In genomic region chr18:77061291-77061945, GRCh38 we compare ENCODE assay signal across 8 cellular contexts.
DNase-seq lines count a peak whose midpoint lies in the region; ATAC-seq and TF ChIP-seq lines count a peak whose summit lies in the region.

No MANE protein-coding gene starts in this region.

- H2AFZ ChIP-seq in KMS-11 (ENCODE audit: low read depth) = peak overlapping the region; percentile 48; the same call in 1 of the 2 replicates
- H2AFZ ChIP-seq in parathyroid adenoma = no peak overlapping the region
- H2AFZ ChIP-seq in SK-N-SH (ENCODE audit: low read depth) = no peak overlapping the region

- peaks cover 2% of the 10 kb centered on the region for H3K9me3 Mint-ChIP-seq in CD4-positive, alpha-beta T cell

- no peak for TF ChIP-seq RAD21 in SK-N-SH (IDR thresholded peaks at IDR 0.05; ENCODE audit: low read length)

- H3K27ac ChIP-seq in CD4-positive, alpha-beta T cell (ENCODE audit: low read depth, low read length) = peak overlapping the region; percentile 93
- peak overlapping the region; percentile 98 for H3K27ac ChIP-seq in KMS-11
- peak overlapping the region; percentile 80 for H3K27ac ChIP-seq in parathyroid adenoma
- H3K27ac ChIP-seq in SK-N-SH (ENCODE audit: low read depth in 2 of 2, low read length in 1 of 2) = no peak overlapping the region

- POLR2A ChIA-PET in CD4-positive, alpha-beta T cell (lab: Charles Lee) = interaction anchor here (0.8 to 3.5 kb wide), 6 partner anchors 8 to 71 kb away, joined by 3 to 41 read pairs (median 14); partner anchors contain the start of gene MBP
- POLR2A ChIA-PET in SK-N-SH (lab: Yijun Ruan, JAX) = no interaction called here

- intact Hi-C loops in CD4-positive, alpha-beta T cell (cut with DNase I, micrococcal nuclease) = no loop called here

- H3K27me3 ChIP-seq in CD4-positive, alpha-beta T cell (ENCODE audit: control insufficient read depth, insufficient read depth, low read length) = no peaks in the 10 kb centered on the region
- H3K27me3 ChIP-seq in KMS-11 (ENCODE audit: insufficient read depth, low read depth) = no peaks in the 10 kb centered on the region
- no peaks in the 10 kb centered on the region for H3K27me3 ChIP-seq in parathyroid adenoma (ENCODE audit: control insufficient read depth, insufficient read depth, low read length)
- no peaks in the 10 kb centered on the region for H3K27me3 ChIP-seq in SK-N-SH (ENCODE audit: insufficient read depth)

- H3K4me2 ChIP-seq in KMS-11 (peak overlapping the region; percentile 44), parathyroid adenoma (ENCODE audit: low read length) (no peak overlapping the region), SK-N-SH (no peak overlapping the region)

- WGBS in SK-N-SH (ENCODE audit: low lambda C conversion rate) = 87% methylated on average over 6 of the region's 6 CpGs

- H3F3A ChIP-seq in SK-N-SH (replicated peaks; ENCODE audit: insufficient read depth) = peaks cover 6% of the 10 kb centered on the region

- H3K36me3 Mint-ChIP-seq in CD4-positive, alpha-beta T cell (ENCODE audit: low read depth) = peaks cover 54% of the 10 kb centered on the region

- H3K9me3 ChIP-seq in CD4-positive, alpha-beta T cell (ENCODE audit: control insufficient read depth, low read length) = no peaks in the 10 kb centered on the region
- H3K9me3 ChIP-seq in parathyroid adenoma (ENCODE audit: control insufficient read depth, low read length) = no peaks in the 10 kb centered on the region
- H3K9me3 ChIP-seq in SK-N-SH = no peaks in the 10 kb centered on the region

- no peaks in the 10 kb centered on the region for H3K36me3 ChIP-seq in KMS-11 (ENCODE audit: insufficient read depth)
- H3K36me3 ChIP-seq in parathyroid adenoma (ENCODE audit: control insufficient read depth, insufficient read depth, low read length) = no peaks in the 10 kb centered on the region
- no peaks in the 10 kb centered on the region for H3K36me3 ChIP-seq in SK-N-SH (replicated peaks in 1 of 2; ENCODE audit: control insufficient read depth in 1 of 2, insufficient read depth in 2 of 2, low read length in 1 of 2)

- no peak for ATAC-seq in CD4-positive, alpha-beta T cell (ENCODE audit: poor library complexity)
- ATAC-seq in HG02981 (IDR thresholded peaks at IDR 0.05; ENCODE audit: unreplicated experiment) = no peak
- no peak for ATAC-seq in GM21381 (IDR thresholded peaks at IDR 0.05; ENCODE audit: unreplicated experiment)

- no peak for TF ChIP-seq EP300 in SK-N-SH (IDR thresholded peaks at IDR 0.05; ENCODE audit: borderline replicate concordance in 1 of 2, low read depth in 1 of 2, low read length in 1 of 2)

- no peaks in the 10 kb centered on the region for H3K27me3 Mint-ChIP-seq in CD4-positive, alpha-beta T cell

- H3K4me3 Mint-ChIP-seq in CD4-positive, alpha-beta T cell = peak overlapping the region; percentile 55

- peaks cover 82% of the 10 kb centered on the region for H3K4me1 Mint-ChIP-seq in CD4-positive, alpha-beta T cell (ENCODE audit: low read depth)

- H3K9ac ChIP-seq in KMS-11 (peak overlapping the region; percentile 71), parathyroid adenoma (no peak overlapping the region), SK-N-SH (no peak overlapping the region)

- peak overlapping the region; percentile 98 for H3K27ac Mint-ChIP-seq in CD4-positive, alpha-beta T cell

- no peak for DNase-seq in CD4-positive, alpha-beta T cell
- DNase-seq in brain pericyte (ENCODE audit: low read depth, low spot score) (peak; percentile 88), HPDE6-E6E7 (ENCODE audit: extremely low spot score) (no peak), SK-N-SH (no peak)

- H4K20me1 ChIP-seq in KMS-11 (ENCODE audit: insufficient read depth) = no peaks in the 10 kb centered on the region
- H4K20me1 ChIP-seq in SK-N-SH (ENCODE audit: insufficient read depth) = no peaks in the 10 kb centered on the region

- H3K79me2 ChIP-seq in KMS-11 (ENCODE audit: insufficient read depth, low read depth) (no peaks in the 10 kb centered on the region), parathyroid adenoma (peaks cover 36% of the 10 kb centered on the region), SK-N-SH (ENCODE audit: insufficient read depth) (no peaks in the 10 kb centered on the region)

- no peak for TF ChIP-seq CTCF in CD4-positive, alpha-beta T cell (IDR thresholded peaks at IDR 0.05)
- TF ChIP-seq CTCF in KMS-11 (conservative IDR thresholded peaks at IDR 0.05; ENCODE audit: low read depth, low read length) (no peak), parathyroid adenoma (IDR thresholded peaks at IDR 0.05) (no peak), SK-N-SH (IDR thresholded peaks at IDR 0.05) (no peak)

- CTCF ChIA-PET in CD4-positive, alpha-beta T cell (lab: Charles Lee) = interaction anchor here (1.0 to 2.5 kb wide), 8 partner anchors 11 to 146 kb away, joined by 3 to 16 read pairs (median 5); no protein-coding TSS in a partner anchor
- CTCF ChIA-PET in SK-N-SH (lab: Yijun Ruan, JAX) = interaction anchor here (0.6 to 1.5 kb wide), 4 partner anchors 9 to 260 kb away, joined by 3 to 7 read pairs (median 3); no protein-coding TSS in a partner anchor

- H3K4me3 ChIP-seq in KMS-11 (IDR thresholded peaks at IDR 0.05; ENCODE audit: insufficient read depth, low read depth, low read length) (no peak overlapping the region), parathyroid adenoma (ENCODE audit: low read depth, low read length) (no peak overlapping the region), SK-N-SH (ENCODE audit: low read depth in 2 of 2, low read length in 1 of 2) (no peak overlapping the region)

- H3K4me1 ChIP-seq in KMS-11 (ENCODE audit: low read depth, poor library complexity, severe bottlenecking) (peaks cover 52% of the 10 kb centered on the region), parathyroid adenoma (peaks cover 24% of the 10 kb centered on the region), SK-N-SH (ENCODE audit: control insufficient read depth in 1 of 2, insufficient read depth in 2 of 2, low read depth in 1 of 2, low read length in 1 of 2) (peaks cover 0 to 7% of the 10 kb centered on the region in 2 experiments; a peak in 1 of 4 replicates)

- H3K9me2 ChIP-seq in SK-N-SH = no peaks in the 10 kb centered on the region

TF ChIP-seq in SK-N-SH, 30 proteins besides CTCF, POLR2A, EP300 and RAD21 (continues in another document):
- TF ChIP-seq FOSL2 (IDR thresholded peaks at IDR 0.05; ENCODE audit: borderline replicate concordance, low read depth) = no peak
- no peak for TF ChIP-seq EZH2phosphoT487 (IDR thresholded peaks at IDR 0.05; ENCODE audit: borderline replicate concordance, low read depth)
- TF ChIP-seq RXRA (IDR thresholded peaks at IDR 0.05; ENCODE audit: borderline replicate concordance, low read depth) = no peak
- TF ChIP-seq NFIC (IDR thresholded peaks at IDR 0.05; ENCODE audit: borderline replicate concordance) = no peak
- no peak for TF ChIP-seq CHD2 (IDR thresholded peaks at IDR 0.05; ENCODE audit: low read length, partially characterized antibody)
- no peak for TF ChIP-seq NRF1 (IDR thresholded peaks at IDR 0.05; ENCODE audit: low read depth, low read length)
- TF ChIP-seq SMC3 (IDR thresholded peaks at IDR 0.05; ENCODE audit: low read depth, low read length) = no peak
- TF ChIP-seq FOXJ3 (CRISPR knock-in tag; IDR thresholded peaks at IDR 0.05) = no peak
- TF ChIP-seq, protein P1, sequence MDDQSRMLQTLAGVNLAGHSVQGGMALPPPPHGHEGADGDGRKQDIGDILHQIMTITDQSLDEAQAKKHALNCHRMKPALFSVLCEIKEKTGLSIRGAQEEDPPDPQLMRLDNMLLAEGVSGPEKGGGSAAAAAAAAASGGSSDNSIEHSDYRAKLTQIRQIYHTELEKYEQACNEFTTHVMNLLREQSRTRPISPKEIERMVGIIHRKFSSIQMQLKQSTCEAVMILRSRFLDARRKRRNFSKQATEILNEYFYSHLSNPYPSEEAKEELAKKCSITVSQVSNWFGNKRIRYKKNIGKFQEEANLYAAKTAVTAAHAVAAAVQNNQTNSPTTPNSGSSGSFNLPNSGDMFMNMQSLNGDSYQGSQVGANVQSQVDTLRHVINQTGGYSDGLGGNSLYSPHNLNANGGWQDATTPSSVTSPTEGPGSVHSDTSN (IDR thresholded peaks at IDR 0.05) = no peak
- TF ChIP-seq FOXM1 (IDR thresholded peaks at IDR 0.05; ENCODE audit: low read depth) = no peak
- no peak for TF ChIP-seq YY1 (IDR thresholded peaks at IDR 0.05; ENCODE audit: low read depth)
- TF ChIP-seq USF2 (IDR thresholded peaks at IDR 0.05; ENCODE audit: borderline replicate concordance, low read depth, low read length) = no peak
- TF ChIP-seq USF1 (IDR thresholded peaks at IDR 0.05; ENCODE audit: borderline replicate concordance, low read depth) = no peak
- no peak for TF ChIP-seq MXI1 (IDR thresholded peaks at IDR 0.05; ENCODE audit: low read depth, low read length)
- TF ChIP-seq, protein P2, sequence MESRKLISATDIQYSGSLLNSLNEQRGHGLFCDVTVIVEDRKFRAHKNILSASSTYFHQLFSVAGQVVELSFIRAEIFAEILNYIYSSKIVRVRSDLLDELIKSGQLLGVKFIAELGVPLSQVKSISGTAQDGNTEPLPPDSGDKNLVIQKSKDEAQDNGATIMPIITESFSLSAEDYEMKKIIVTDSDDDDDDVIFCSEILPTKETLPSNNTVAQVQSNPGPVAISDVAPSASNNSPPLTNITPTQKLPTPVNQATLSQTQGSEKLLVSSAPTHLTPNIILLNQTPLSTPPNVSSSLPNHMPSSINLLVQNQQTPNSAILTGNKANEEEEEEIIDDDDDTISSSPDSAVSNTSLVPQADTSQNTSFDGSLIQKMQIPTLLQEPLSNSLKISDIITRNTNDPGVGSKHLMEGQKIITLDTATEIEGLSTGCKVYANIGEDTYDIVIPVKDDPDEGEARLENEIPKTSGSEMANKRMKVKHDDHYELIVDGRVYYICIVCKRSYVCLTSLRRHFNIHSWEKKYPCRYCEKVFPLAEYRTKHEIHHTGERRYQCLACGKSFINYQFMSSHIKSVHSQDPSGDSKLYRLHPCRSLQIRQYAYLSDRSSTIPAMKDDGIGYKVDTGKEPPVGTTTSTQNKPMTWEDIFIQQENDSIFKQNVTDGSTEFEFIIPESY (IDR thresholded peaks at IDR 0.05; ENCODE audit: borderline replicate concordance, low read depth) = no peak
- TF ChIP-seq GABPA (IDR thresholded peaks at IDR 0.05; ENCODE audit: low read depth) = no peak

Comparison
In these comparisons a context has a peak if more than half of its experiments do, and no peak if none do; other contexts are left out.
1. H3K27ac ChIP-seq: peak in CD4-positive, alpha-beta T cell (single experiment), KMS-11 (single experiment) and parathyroid adenoma (single experiment); none in SK-N-SH (0 of 2).